ENCODE assay signal across 8 cellular contexts in genomic region chr2:87524789-87525188, GRCh38.
DNase-seq lines count a peak whose midpoint lies in the region; ATAC-seq lines count a peak whose summit lies in the region.
"Not testable (repeated sequence)": the region's sequence is repeated elsewhere in the genome, so short reads cannot be mapped to it uniquely, and the experiment has no call there.

No MANE protein-coding gene starts in this region.

- ATAC-seq in CD4-positive, CD25-positive, alpha-beta regulatory T cell (ENCODE audit: low read depth in 2 of 2); naive B cell (ENCODE audit: low read depth in 2 of 2): not testable (repeated sequence)
- ATAC-seq in HG02870 (IDR thresholded peaks at IDR 0.05; ENCODE audit: unreplicated experiment) (peak; percentile 46), T-helper 17 cell (peak; percentile 27)
- ATAC-seq in activated T-helper 17 cell treated with anti-CD3 and anti-CD28 coated beads, Interleukin-2, amount 50 U/mL, for 72 hours (replicated peaks): peak; percentile 62
- peak; percentile 59 for ATAC-seq in activated naive CD8-positive, alpha-beta T cell treated with anti-CD3 and anti-CD28 coated beads, Interleukin-2, amount 50 U/mL, for 24 hours
- peak; percentile 32 to 33 for ATAC-seq in stimulated activated naive B cell treated with anti-CD40 and anti-IgM and Interleukin-4, amounts not matched to agents 10 μg/mL and 1 μg/mL and 100 μg/mL, for 72 hours (replicated peaks)

- CTCF ChIA-PET in activated CD4-positive, alpha-beta T cell treated with anti-CD3 and anti-CD28 coated beads, Interleukin-2, amount 10 ng/mL, durations not matched to agents 7 days and 5 days (lab: Charles Lee): not testable (repeated sequence)

- not testable (repeated sequence) for H3K9me3 Mint-ChIP-seq in CD4-positive, CD25-positive, alpha-beta regulatory T cell; activated CD4-positive, alpha-beta T cell treated with anti-CD3 and anti-CD28 coated beads, Interleukin-2, amount 10 ng/mL, durations not matched to agents 7 days and 5 days; activated T-helper 17 cell treated with anti-CD3 and anti-CD28 coated beads, Interleukin-2, amount 50 U/mL, for 72 hours; activated naive CD8-positive, alpha-beta T cell treated with anti-CD3 and anti-CD28 coated beads, Interleukin-2, amount 50 U/mL, for 24 hours; naive B cell; stimulated activated naive B cell treated with anti-CD40 and anti-IgM and Interleukin-4, amounts not matched to agents 10 μg/mL and 1 μg/mL and 100 μg/mL, for 72 hours

- not testable (repeated sequence) for DNase-seq in CD4-positive, CD25-positive, alpha-beta regulatory T cell; T-helper 17 cell; activated CD4-positive, alpha-beta T cell treated with anti-CD3 and anti-CD28 coated beads, Interleukin-2, amount 10 ng/mL, durations not matched to agents 7 days and 5 days; activated naive CD8-positive, alpha-beta T cell treated with anti-CD3 and anti-CD28 coated beads, Interleukin-2, amount 50 U/mL, for 24 hours; naive B cell; stimulated activated naive B cell treated with anti-CD40 and anti-IgM and Interleukin-4, amounts not matched to agents 10 μg/mL and 1 μg/mL and 100 μg/mL, for 72 hours

- H3K27me3 Mint-ChIP-seq in CD4-positive, CD25-positive, alpha-beta regulatory T cell; T-helper 17 cell; activated CD4-positive, alpha-beta T cell treated with anti-CD3 and anti-CD28 coated beads, Interleukin-2, amount 10 ng/mL, durations not matched to agents 7 days and 5 days; activated T-helper 17 cell treated with anti-CD3 and anti-CD28 coated beads, Interleukin-2, amount 50 U/mL, for 72 hours; activated naive CD8-positive, alpha-beta T cell treated with anti-CD3 and anti-CD28 coated beads, Interleukin-2, amount 50 U/mL, for 24 hours; naive B cell; stimulated activated naive B cell treated with anti-CD40 and anti-IgM and Interleukin-4, amounts not matched to agents 10 μg/mL and 1 μg/mL and 100 μg/mL, for 72 hours: not testable (repeated sequence)

- peak overlapping the region; percentile 83 to 90 (median 85) for H3K27ac Mint-ChIP-seq in CD4-positive, CD25-positive, alpha-beta regulatory T cell
- H3K27ac Mint-ChIP-seq in T-helper 17 cell (peak overlapping the region; percentile 27), naive B cell (peak overlapping the region in 4 of 6 donors; percentile 62 to 85 (median 78))
- H3K27ac Mint-ChIP-seq in activated CD4-positive, alpha-beta T cell treated with anti-CD3 and anti-CD28 coated beads, Interleukin-2, amount 10 ng/mL, durations not matched to agents 7 days and 5 days: peak overlapping the region; percentile 84
- not testable (repeated sequence) for H3K27ac Mint-ChIP-seq in activated T-helper 17 cell treated with anti-CD3 and anti-CD28 coated beads, Interleukin-2, amount 50 U/mL, for 72 hours; stimulated activated naive B cell treated with anti-CD40 and anti-IgM and Interleukin-4, amounts not matched to agents 10 μg/mL and 1 μg/mL and 100 μg/mL, for 72 hours
- peak overlapping the region; percentile 94 for H3K27ac Mint-ChIP-seq in activated naive CD8-positive, alpha-beta T cell treated with anti-CD3 and anti-CD28 coated beads, Interleukin-2, amount 50 U/mL, for 24 hours

- not testable (repeated sequence) for H3K4me1 ChIP-seq in CD4-positive, CD25-positive, alpha-beta regulatory T cell (ENCODE audit: control insufficient read depth, insufficient read depth, low read length, poor library complexity, severe bottlenecking)

- H3K4me3 Mint-ChIP-seq in CD4-positive, CD25-positive, alpha-beta regulatory T cell: peak overlapping the region in 2 of 4 donors; percentile 70 to 80
- not testable (repeated sequence) for H3K4me3 Mint-ChIP-seq in T-helper 17 cell; activated CD4-positive, alpha-beta T cell treated with anti-CD3 and anti-CD28 coated beads, Interleukin-2, amount 10 ng/mL, durations not matched to agents 7 days and 5 days; activated T-helper 17 cell treated with anti-CD3 and anti-CD28 coated beads, Interleukin-2, amount 50 U/mL, for 72 hours; activated naive CD8-positive, alpha-beta T cell treated with anti-CD3 and anti-CD28 coated beads, Interleukin-2, amount 50 U/mL, for 24 hours; stimulated activated naive B cell treated with anti-CD40 and anti-IgM and Interleukin-4, amounts not matched to agents 10 μg/mL and 1 μg/mL and 100 μg/mL, for 72 hours
- peak overlapping the region in 1 of 8 donors; percentile 54 for H3K4me3 Mint-ChIP-seq in naive B cell

- H3K36me3 Mint-ChIP-seq in CD4-positive, CD25-positive, alpha-beta regulatory T cell; T-helper 17 cell (ENCODE audit: low read depth); naive B cell; stimulated activated naive B cell treated with anti-CD40 and anti-IgM and Interleukin-4, amounts not matched to agents 10 μg/mL and 1 μg/mL and 100 μg/mL, for 72 hours: not testable (repeated sequence)
- peaks cover 15% of the 10 kb centered on the region for H3K36me3 Mint-ChIP-seq in activated CD4-positive, alpha-beta T cell treated with anti-CD3 and anti-CD28 coated beads, Interleukin-2, amount 10 ng/mL, durations not matched to agents 7 days and 5 days (ENCODE audit: low read depth)
- H3K36me3 Mint-ChIP-seq in activated T-helper 17 cell treated with anti-CD3 and anti-CD28 coated beads, Interleukin-2, amount 50 U/mL, for 72 hours (ENCODE audit: low read depth): peaks cover 22% of the 10 kb centered on the region
- peaks cover 22% of the 10 kb centered on the region for H3K36me3 Mint-ChIP-seq in activated naive CD8-positive, alpha-beta T cell treated with anti-CD3 and anti-CD28 coated beads, Interleukin-2, amount 50 U/mL, for 24 hours (ENCODE audit: low read depth)

- H3K27ac ChIP-seq in CD4-positive, CD25-positive, alpha-beta regulatory T cell (ENCODE audit: insufficient read depth, low read length, poor library complexity, severe bottlenecking): peak overlapping the region; percentile 76

- peaks cover 0 to 19% (median 4%) of the 10 kb centered on the region in 4 donors for H3K4me1 Mint-ChIP-seq in CD4-positive, CD25-positive, alpha-beta regulatory T cell
- not testable (repeated sequence) for H3K4me1 Mint-ChIP-seq in T-helper 17 cell; activated T-helper 17 cell treated with anti-CD3 and anti-CD28 coated beads, Interleukin-2, amount 50 U/mL, for 72 hours
- H3K4me1 Mint-ChIP-seq in activated CD4-positive, alpha-beta T cell treated with anti-CD3 and anti-CD28 coated beads, Interleukin-2, amount 10 ng/mL, durations not matched to agents 7 days and 5 days: peaks cover 27% of the 10 kb centered on the region
- H3K4me1 Mint-ChIP-seq in activated naive CD8-positive, alpha-beta T cell treated with anti-CD3 and anti-CD28 coated beads, Interleukin-2, amount 50 U/mL, for 24 hours: peaks cover 48% of the 10 kb centered on the region
- H3K4me1 Mint-ChIP-seq in naive B cell: peaks cover 0 to 39% (median 0%) of the 10 kb centered on the region in 3 donors
- H3K4me1 Mint-ChIP-seq in stimulated activated naive B cell treated with anti-CD40 and anti-IgM and Interleukin-4, amounts not matched to agents 10 μg/mL and 1 μg/mL and 100 μg/mL, for 72 hours: peaks cover 6 to 18% of the 10 kb centered on the region in 2 donors

- H3K36me3 ChIP-seq in CD4-positive, CD25-positive, alpha-beta regulatory T cell (ENCODE audit: control insufficient read depth, insufficient read depth, low read length): not testable (repeated sequence)

- H3K27me3 ChIP-seq in CD4-positive, CD25-positive, alpha-beta regulatory T cell (ENCODE audit: control insufficient read depth, insufficient read depth, low read length): not testable (repeated sequence)

- not testable (repeated sequence) for H3K9me3 ChIP-seq in CD4-positive, CD25-positive, alpha-beta regulatory T cell (ENCODE audit: control insufficient read depth in 2 of 2, low read length in 2 of 2); T-helper 17 cell (ENCODE audit: control insufficient read depth, low read length, poor library complexity, severe bottlenecking)

- POLR2A ChIA-PET in activated CD4-positive, alpha-beta T cell treated with anti-CD3 and anti-CD28 coated beads, Interleukin-2, amount 10 ng/mL, durations not matched to agents 7 days and 5 days (lab: Charles Lee): not testable (repeated sequence)

- not testable (repeated sequence) for H3K4me3 ChIP-seq in CD4-positive, CD25-positive, alpha-beta regulatory T cell (ENCODE audit: low read depth, low read length)
